8 cellular contexts compared by ENCODE assay signal in the genomic region with DNA sequence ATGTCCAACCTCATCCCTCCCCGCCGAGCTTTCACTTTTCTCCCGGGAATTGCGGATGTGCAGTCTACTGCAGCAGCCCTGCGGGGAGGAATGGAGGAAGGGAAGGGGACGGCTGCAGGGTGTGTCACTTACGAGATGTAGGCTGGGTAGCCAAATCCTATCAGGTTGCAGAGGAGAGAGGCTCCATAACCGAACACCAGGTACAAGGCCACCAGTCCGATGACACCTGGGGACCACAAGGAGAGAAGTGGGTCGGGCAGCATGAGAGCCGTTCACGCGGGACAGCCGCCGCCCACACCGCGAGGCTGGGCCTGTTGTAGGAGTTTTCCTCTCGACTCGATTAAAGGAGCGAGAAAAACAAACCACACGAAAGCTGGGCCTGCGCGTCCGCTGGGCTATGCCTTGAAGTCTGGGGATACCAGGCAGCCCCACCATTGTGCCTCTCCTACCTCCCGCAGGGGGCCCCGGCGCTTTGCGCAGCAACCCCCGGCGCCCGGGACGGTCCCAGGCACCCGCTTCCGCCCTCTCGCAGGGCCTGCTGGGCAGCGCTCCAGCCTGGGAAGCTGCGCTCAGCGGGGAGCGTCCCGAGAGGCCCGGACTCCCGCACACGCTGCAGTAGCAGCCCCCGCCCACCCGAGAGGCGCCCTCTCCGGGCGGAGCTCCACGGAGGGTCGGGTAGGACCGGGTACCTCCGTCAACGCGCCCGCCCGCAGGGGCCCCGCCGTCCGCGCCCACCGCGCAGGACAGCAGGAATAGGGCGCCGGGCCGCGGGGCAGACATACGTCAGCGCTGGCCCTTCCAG. TPM values are rescaled to one million over a fixed set of nuclear protein-coding genes. Genes with fewer than 3 reads are reported as not detected.
DNase-seq lines count a peak whose midpoint lies in the region; ATAC-seq, FAIRE-seq and TF ChIP-seq lines count a peak whose summit lies in the region.

No MANE protein-coding gene starts in this region.

- H3K4me2 ChIP-seq in neural cell (ENCODE audit: low read length): peak overlapping the region; percentile 68

- ATAC-seq in GM21390 (IDR thresholded peaks at IDR 0.05; ENCODE audit: unreplicated experiment) (peak; percentile 39), foreskin keratinocyte (peak; percentile 74)

- peaks cover 10% of the 10 kb centered on the region for H3K4me1 ChIP-seq in foreskin keratinocyte
- peaks cover 4% of the 10 kb centered on the region for H3K4me1 ChIP-seq in testis

- no peaks in the 10 kb centered on the region for H4K20me1 ChIP-seq in neural cell (ENCODE audit: insufficient read depth)

- no peak for TF ChIP-seq POLR2A in testis (IDR thresholded peaks at IDR 0.05)

- no peak for FAIRE-seq in D721Med (lab: Jason Lieb, UNC)

- H3F3A ChIP-seq in neural cell (ENCODE audit: insufficient read depth, low read length, poor library complexity, severe bottlenecking): no peaks in the 10 kb centered on the region

- peak overlapping the region; percentile 95 for H2AFZ ChIP-seq in neural cell (ENCODE audit: low read depth, low read length)

- no peak for TF ChIP-seq EP300 in neural cell (conservative IDR thresholded peaks at IDR 0.05; ENCODE audit: poor library complexity, severe bottlenecking)

- DNase-seq in D721Med (ENCODE audit: insufficient read length, low spot score): peak; percentile 34
- peak; percentile 66 for DNase-seq in HT-29 (ENCODE audit: low spot score)
- DNase-seq in RKO (ENCODE audit: low spot score): peak; percentile 74
- peak in 3 of 4 experiments; percentile 20 to 47 (median 27) for DNase-seq in activated naive CD4-positive, alpha-beta T cell (lab: John Stamatoyannopoulos, UW)
- peak; percentile 32 to 55 for DNase-seq in foreskin keratinocyte
- peak; percentile 70 for DNase-seq in testis

- no peaks in the 10 kb centered on the region for H3K9me2 ChIP-seq in neural cell (ENCODE audit: insufficient read depth, low read length)

- TF ChIP-seq CTCF in D721Med (IDR thresholded peaks at IDR 0.05; ENCODE audit: insufficient read depth, missing control alignments): no peak
- no peak for TF ChIP-seq CTCF in foreskin keratinocyte (conservative IDR thresholded peaks at IDR 0.05)
- TF ChIP-seq CTCF in neural cell (IDR thresholded peaks at IDR 0.05; ENCODE audit: poor library complexity, severe bottlenecking): no peak
- no peak for TF ChIP-seq CTCF in testis (IDR thresholded peaks at IDR 0.05)

- H3K27me3 ChIP-seq in foreskin keratinocyte (peaks cover 5% of the 10 kb centered on the region), neural cell (ENCODE audit: insufficient read depth, low read depth, low read length) (no peaks in the 10 kb centered on the region), testis (no peaks in the 10 kb centered on the region)

- no peak for TF ChIP-seq RAD21 in neural cell (conservative IDR thresholded peaks at IDR 0.05)

- peak overlapping the region; percentile 96 for H3K4me3 ChIP-seq in neural cell (ENCODE audit: low read length)
- H3K4me3 ChIP-seq in testis: peak overlapping the region; percentile 90 to 91

- intact Hi-C loops in testis (cut with DNase I; ENCODE audit: low total_unique reads): no loop called here

- H3K9me3 ChIP-seq in neural cell (ENCODE audit: low read length) (no peaks in the 10 kb centered on the region), testis (no peaks in the 10 kb centered on the region)

- peaks cover 6% of the 10 kb centered on the region for H3K36me3 ChIP-seq in neural cell (ENCODE audit: insufficient read depth, low read length)
- no peaks in the 10 kb centered on the region for H3K36me3 ChIP-seq in testis (ENCODE audit: low read depth, missing control alignments)

- peak overlapping the region; percentile 91 for H3K9ac ChIP-seq in neural cell (ENCODE audit: low read length)

- peak overlapping the region; percentile 68 for H3K27ac ChIP-seq in foreskin keratinocyte
- H3K27ac ChIP-seq in neural cell (ENCODE audit: low read length): peak overlapping the region; percentile 83
- H3K27ac ChIP-seq in testis: peak overlapping the region; percentile 89 to 98

- H3K79me2 ChIP-seq in neural cell (replicated peaks; ENCODE audit: insufficient read depth, low read length): peaks cover 7% of the 10 kb centered on the region

- WGBS in testis, 2 donors: 0% methylated on average over 18 to 51 of the region's 68 CpGs

TF ChIP-seq in neural cell, 6 proteins besides CTCF, POLR2A, EP300 and RAD21:
- peak; percentile 5 for TF ChIP-seq POLR2AphosphoS5 (IDR thresholded peaks at IDR 0.05)
- TF ChIP-seq MXI1 (conservative IDR thresholded peaks at IDR 0.05; ENCODE audit: poor library complexity, severe bottlenecking): no peak
- TF ChIP-seq REST (IDR thresholded peaks at IDR 0.05; ENCODE audit: borderline replicate concordance): no peak
- TF ChIP-seq SMC3 (conservative IDR thresholded peaks at IDR 0.05; ENCODE audit: poor library complexity): no peak
- no peak for TF ChIP-seq EZH2 (IDR thresholded peaks at IDR 0.05; ENCODE audit: borderline replicate concordance, insufficient read depth, low read length, poor library complexity, severe bottlenecking)
- no peak for TF ChIP-seq TAF1 (IDR thresholded peaks at IDR 0.05; ENCODE audit: low read depth)

RNA-seq across cellular contexts. Expression of gene REEP5, which starts 0.8 kb away (rescaled TPM):
- 22.4 and 35.4 TPM in 2 replicates for total RNA-seq in HT-29 (2014; rRNA removed; shearing (Covaris generic))
- total RNA-seq in foreskin keratinocyte (56.1 and 56.4 TPM in 2 replicates), testis (10 to 100 TPM; 33.3 to 34.2 TPM)
- polyA plus RNA-seq in foreskin keratinocyte (116 and 123 TPM in 2 replicates), neural cell (51.6 and 53.7 TPM in 2 replicates), testis (ENCODE audit: insufficient read depth, low read depth, low replicate concordance) (75.6 TPM)
- 44.6 and 46.5 TPM in 2 replicates for polyA minus RNA-seq in neural cell

RNA-seq across cellular contexts. Expression of gene DCP2, which starts 55.4 kb away (rescaled TPM):
- total RNA-seq in HT-29 (2014; rRNA removed; shearing (Covaris generic)): 49.9 and 80.0 TPM in 2 replicates
- total RNA-seq in foreskin keratinocyte (19.2 and 21.2 TPM in 2 replicates), testis (10 to 100 TPM; 32.4 to 36.8 TPM)
- polyA plus RNA-seq in foreskin keratinocyte (8.4 and 10.9 TPM in 2 replicates), neural cell (26.2 and 30.0 TPM in 2 replicates), testis (ENCODE audit: insufficient read depth, low read depth, low replicate concordance) (19.8 TPM)
- polyA minus RNA-seq in neural cell: 86.4 and 89.4 TPM in 2 replicates

Comparison
In these comparisons a context has a peak if more than half of its experiments do, and no peak if none do; other contexts are left out.
1. Peak in every context shown above with its lines: DNase-seq, ATAC-seq, H3K4me3 ChIP-seq and H3K27ac ChIP-seq.